ENCODE assay signal across 18 cellular contexts in genomic region chr17:48301002-48301401, GRCh38.
A peak's percentile ranks its signal among the peaks of the same experiment; 100 is the strongest.
DNase-seq lines count a peak whose midpoint lies in the region; ATAC-seq and TF ChIP-seq lines count a peak whose summit lies in the region.
"Had no signal": no experiment of that assay in that cellular context is flagged by ENCODE, and none has a peak within 500 bp of the region (broad histone marks: within the 10 kb centered on the region; RNA-seq: fewer than 3 reads in every experiment).

No MANE protein-coding gene starts in this region.

- POLR2A ChIA-PET in activated CD4-positive, alpha-beta memory T cell treated with anti-CD3 and anti-CD28 coated beads for 36 hours (lab: Charles Lee) = no interaction called here
- POLR2A ChIA-PET in activated CD4-positive, alpha-beta memory T cell treated with anti-CD3 and anti-CD28 coated beads, Interleukin-2, amount 10 ng/mL, durations not matched to agents 7 days and 5 days (lab: Charles Lee) = no interaction called here

- no peak for ATAC-seq in CD4-positive, CD25-positive, alpha-beta regulatory T cell (ENCODE audit: low read depth in 2 of 2)
- ATAC-seq in effector memory CD8-positive, alpha-beta T cell (replicated peaks) = no peak
- no peak for ATAC-seq in upper lobe of right lung
- ATAC-seq: HepG2 had no signal

- no peak overlapping the region for H3K9ac ChIP-seq in MM.1S (ENCODE audit: low read length)

- H3K9me2 ChIP-seq in MM.1S (replicated peaks; ENCODE audit: insufficient read depth, low read length) = no peaks in the 10 kb centered on the region

- CTCF ChIA-PET in activated CD4-positive, alpha-beta memory T cell treated with anti-CD3 and anti-CD28 coated beads for 36 hours (lab: Charles Lee) = interaction anchor here (0.6 kb wide), 1 partner anchor 140 kb away, joined by 3 read pairs; no protein-coding TSS in a partner anchor
- CTCF ChIA-PET in activated CD4-positive, alpha-beta memory T cell treated with anti-CD3 and anti-CD28 coated beads, Interleukin-2, amount 10 ng/mL, durations not matched to agents 7 days and 5 days (lab: Charles Lee) = no interaction called here

- no peaks in the 10 kb centered on the region for H3K79me2 ChIP-seq in MM.1S (ENCODE audit: low read length)

- H3K27me3 ChIP-seq in CD4-positive, CD25-positive, alpha-beta regulatory T cell (ENCODE audit: control insufficient read depth, insufficient read depth, low read length) = no peaks in the 10 kb centered on the region
- H3K27me3 ChIP-seq in MM.1S (replicated peaks; ENCODE audit: insufficient read depth, low read length) = no peaks in the 10 kb centered on the region
- peaks cover 7% of the 10 kb centered on the region for H3K27me3 ChIP-seq in upper lobe of right lung

- peaks cover 19% of the 10 kb centered on the region for H3F3A ChIP-seq in MM.1S (ENCODE audit: insufficient read depth, low read length)

- H3K9me3 Mint-ChIP-seq in activated CD4-positive, alpha-beta memory T cell treated with anti-CD3 and anti-CD28 coated beads for 36 hours = no peaks in the 10 kb centered on the region
- H3K9me3 Mint-ChIP-seq in activated CD4-positive, alpha-beta memory T cell treated with anti-CD3 and anti-CD28 coated beads, Interleukin-2, amount 10 ng/mL, durations not matched to agents 7 days and 5 days = no peaks in the 10 kb centered on the region
- H3K9me3 Mint-ChIP-seq in CD4-positive, CD25-positive, alpha-beta regulatory T cell = no peaks in the 10 kb centered on the region
- H3K9me3 Mint-ChIP-seq in effector memory CD8-positive, alpha-beta T cell = no peaks in the 10 kb centered on the region
- H3K9me3 Mint-ChIP-seq: HFFc6 had no signal

- H4K20me1 ChIP-seq in MM.1S (ENCODE audit: insufficient read depth, low read length) = no peaks in the 10 kb centered on the region

- H3K4me3 Mint-ChIP-seq in activated CD4-positive, alpha-beta memory T cell treated with anti-CD3 and anti-CD28 coated beads for 36 hours = no peak overlapping the region
- H3K4me3 Mint-ChIP-seq in activated CD4-positive, alpha-beta memory T cell treated with anti-CD3 and anti-CD28 coated beads, Interleukin-2, amount 10 ng/mL, durations not matched to agents 7 days and 5 days = no peak overlapping the region
- H3K4me3 Mint-ChIP-seq in CD4-positive, CD25-positive, alpha-beta regulatory T cell = no peak overlapping the region
- H3K4me3 Mint-ChIP-seq in effector memory CD8-positive, alpha-beta T cell = no peak overlapping the region
- H3K4me3 Mint-ChIP-seq: HFFc6 had no signal

- no peak overlapping the region for H3K4me3 ChIP-seq in CD4-positive, CD25-positive, alpha-beta regulatory T cell (ENCODE audit: low read depth, low read length)
- H3K4me3 ChIP-seq in MM.1S (ENCODE audit: low read length) (no peak overlapping the region), upper lobe of right lung (no peak overlapping the region)

- TF ChIP-seq CTCF in MM.1S (IDR thresholded peaks at IDR 0.05; ENCODE audit: low read length) (no peak), upper lobe of right lung (IDR thresholded peaks at IDR 0.05) (no peak)

- no peaks in the 10 kb centered on the region for H3K27me3 Mint-ChIP-seq in activated CD4-positive, alpha-beta memory T cell treated with anti-CD3 and anti-CD28 coated beads for 36 hours
- H3K27me3 Mint-ChIP-seq in activated CD4-positive, alpha-beta memory T cell treated with anti-CD3 and anti-CD28 coated beads, Interleukin-2, amount 10 ng/mL, durations not matched to agents 7 days and 5 days = no peaks in the 10 kb centered on the region
- no peaks in the 10 kb centered on the region for H3K27me3 Mint-ChIP-seq in CD4-positive, CD25-positive, alpha-beta regulatory T cell
- no peaks in the 10 kb centered on the region for H3K27me3 Mint-ChIP-seq in effector memory CD8-positive, alpha-beta T cell

- peak overlapping the region; percentile 3 for H3K27ac Mint-ChIP-seq in activated CD4-positive, alpha-beta memory T cell treated with anti-CD3 and anti-CD28 coated beads for 36 hours
- H3K27ac Mint-ChIP-seq in activated CD4-positive, alpha-beta memory T cell treated with anti-CD3 and anti-CD28 coated beads, Interleukin-2, amount 10 ng/mL, durations not matched to agents 7 days and 5 days = no peak overlapping the region
- H3K27ac Mint-ChIP-seq in CD4-positive, CD25-positive, alpha-beta regulatory T cell = peak overlapping the region; percentile 7 to 89 (median 9)
- peak overlapping the region; percentile 5 to 52 for H3K27ac Mint-ChIP-seq in effector memory CD8-positive, alpha-beta T cell
- H3K27ac Mint-ChIP-seq: HFFc6 had no signal

- DNase-seq in activated CD4-positive, alpha-beta memory T cell treated with anti-CD3 and anti-CD28 coated beads for 36 hours = no peak
- no peak for DNase-seq in activated CD4-positive, alpha-beta memory T cell treated with anti-CD3 and anti-CD28 coated beads, Interleukin-2, amount 10 ng/mL, durations not matched to agents 7 days and 5 days
- DNase-seq in CD4-positive, CD25-positive, alpha-beta regulatory T cell = no peak
- DNase-seq in MM.1S = no peak
- DNase-seq in effector memory CD8-positive, alpha-beta T cell = no peak
- DNase-seq in NCI-H2029 treated with DMSO at 0.1 percent for 48 hours (lab: John Stamatoyannopoulos, UW) = no peak
- no peak for DNase-seq in upper lobe of right lung
- no peak for DNase-seq in stimulated activated CD4-positive, alpha-beta T cell treated with anti-CD3 and anti-CD28 coated beads, Interleukin-1b, Interleukin-23, amount 100 ng/mL, for 48 hours
- DNase-seq: DMS 273 treated with DMSO at 0.1 percent for 48 hours, GDM1, HFFc6, KG1, NCI-H1048, NCI-H1436 treated with DMSO at 0.1 percent for 48 hours, NCI-H2081, NCI-H510A treated with DMSO at 0.1 percent for 48 hours, NCI-H82 had no signal

- peaks cover 19% of the 10 kb centered on the region for H3K4me1 ChIP-seq in CD4-positive, CD25-positive, alpha-beta regulatory T cell (ENCODE audit: control insufficient read depth, insufficient read depth, low read length, poor library complexity, severe bottlenecking)
- H3K4me1 ChIP-seq in MM.1S (ENCODE audit: low read length) = peaks cover 60% of the 10 kb centered on the region
- H3K4me1 ChIP-seq in upper lobe of right lung = no peaks in the 10 kb centered on the region

- H3K27ac ChIP-seq in CD4-positive, CD25-positive, alpha-beta regulatory T cell (ENCODE audit: insufficient read depth, low read length, poor library complexity, severe bottlenecking) = peak overlapping the region; percentile 30
- peak overlapping the region; percentile 71; the same call in 1 of the 2 replicates for H3K27ac ChIP-seq in MM.1S (ENCODE audit: low read length)
- H3K27ac ChIP-seq in upper lobe of right lung = no peak overlapping the region

- H3K36me3 ChIP-seq in CD4-positive, CD25-positive, alpha-beta regulatory T cell (ENCODE audit: control insufficient read depth, insufficient read depth, low read length) = peaks cover 9% of the 10 kb centered on the region
- H3K36me3 ChIP-seq in MM.1S (replicated peaks; ENCODE audit: insufficient read depth, low read length) = no peaks in the 10 kb centered on the region
- H3K36me3 ChIP-seq in upper lobe of right lung = no peaks in the 10 kb centered on the region

- intact Hi-C loops in activated CD4-positive, alpha-beta memory T cell treated with anti-CD3 and anti-CD28 coated beads for 36 hours (cut with micrococcal nuclease) = no loop called here
- intact Hi-C loops in upper lobe of right lung (cut with DNase I) = no loop called here

- H3K9me3 ChIP-seq in CD4-positive, CD25-positive, alpha-beta regulatory T cell (ENCODE audit: control insufficient read depth in 2 of 2, low read length in 2 of 2) = no peaks in the 10 kb centered on the region
- H3K9me3 ChIP-seq in MM.1S (replicated peaks; ENCODE audit: insufficient read depth, low read length) (no peaks in the 10 kb centered on the region), upper lobe of right lung (no peaks in the 10 kb centered on the region)

- peaks cover 47% of the 10 kb centered on the region for H3K4me1 Mint-ChIP-seq in activated CD4-positive, alpha-beta memory T cell treated with anti-CD3 and anti-CD28 coated beads for 36 hours (ENCODE audit: low read depth)
- H3K4me1 Mint-ChIP-seq in activated CD4-positive, alpha-beta memory T cell treated with anti-CD3 and anti-CD28 coated beads, Interleukin-2, amount 10 ng/mL, durations not matched to agents 7 days and 5 days = peaks cover 33% of the 10 kb centered on the region
- peaks cover 46 to 80% (median 58%) of the 10 kb centered on the region in 4 donors for H3K4me1 Mint-ChIP-seq in CD4-positive, CD25-positive, alpha-beta regulatory T cell
- H3K4me1 Mint-ChIP-seq in effector memory CD8-positive, alpha-beta T cell (ENCODE audit: low read depth in 2 of 2) = peaks cover 13 to 32% of the 10 kb centered on the region in 2 donors

- no peak overlapping the region for H2AFZ ChIP-seq in MM.1S (ENCODE audit: low read length)

- H3K4me2 ChIP-seq in MM.1S (ENCODE audit: low read depth, low read length) = peak overlapping the region; percentile 44; the same call in 1 of the 2 replicates

- H3K36me3 Mint-ChIP-seq in activated CD4-positive, alpha-beta memory T cell treated with anti-CD3 and anti-CD28 coated beads for 36 hours = no peaks in the 10 kb centered on the region
- H3K36me3 Mint-ChIP-seq in activated CD4-positive, alpha-beta memory T cell treated with anti-CD3 and anti-CD28 coated beads, Interleukin-2, amount 10 ng/mL, durations not matched to agents 7 days and 5 days (ENCODE audit: low read depth) = peaks cover 10% of the 10 kb centered on the region
- peaks cover 16% of the 10 kb centered on the region for H3K36me3 Mint-ChIP-seq in CD4-positive, CD25-positive, alpha-beta regulatory T cell
- no peaks in the 10 kb centered on the region for H3K36me3 Mint-ChIP-seq in effector memory CD8-positive, alpha-beta T cell (ENCODE audit: insufficient read depth)
